20 cellular contexts compared by ENCODE assay signal in genomic region chr1:215819114-215819513, GRCh38.
DNase-seq lines count a peak whose midpoint lies in the region; ATAC-seq and TF ChIP-seq lines count a peak whose summit lies in the region.
"Had no signal": no experiment of that assay in that cellular context is flagged by ENCODE, and none has a peak within 500 bp of the region (broad histone marks: within the 10 kb centered on the region; RNA-seq: fewer than 3 reads in every experiment).

No MANE protein-coding gene starts in this region.

- H3K9ac ChIP-seq in adipocyte (ENCODE audit: low read length) = no peak overlapping the region

- H3K27me3 ChIP-seq in adipocyte (replicated peaks; ENCODE audit: control insufficient read depth, insufficient read depth, low read length) = no peaks in the 10 kb centered on the region

- ATAC-seq in stimulated activated naive B cell treated with anti-CD40 and anti-IgM and Interleukin-4, amounts not matched to agents 10 μg/mL and 1 μg/mL and 100 μg/mL, for 72 hours (replicated peaks) = no peak
- ATAC-seq: GM23338, HCT116, PC-3, SK-N-SH treated with all-trans-retinoic acid at 6 μM for 48 hours had no signal

- H3K9me3 Mint-ChIP-seq in stimulated activated naive B cell treated with anti-CD40 and anti-IgM and Interleukin-4, amounts not matched to agents 10 μg/mL and 1 μg/mL and 100 μg/mL, for 72 hours = peaks cover under 1 to 14% of the 10 kb centered on the region in 2 donors
- H3K9me3 Mint-ChIP-seq: GM23338 had no signal

- no peak overlapping the region for H3K4me3 Mint-ChIP-seq in stimulated activated naive B cell treated with anti-CD40 and anti-IgM and Interleukin-4, amounts not matched to agents 10 μg/mL and 1 μg/mL and 100 μg/mL, for 72 hours
- H3K4me3 Mint-ChIP-seq: CD14-positive monocyte, GM23338 had no signal

- H3K27ac Mint-ChIP-seq in stimulated activated naive B cell treated with anti-CD40 and anti-IgM and Interleukin-4, amounts not matched to agents 10 μg/mL and 1 μg/mL and 100 μg/mL, for 72 hours = no peak overlapping the region
- H3K27ac Mint-ChIP-seq: CD14-positive monocyte, GM23338 had no signal

- H3K4me1 ChIP-seq in adipocyte (ENCODE audit: control insufficient read depth, insufficient read depth, low read length) = no peaks in the 10 kb centered on the region

- no peaks in the 10 kb centered on the region for H3K9me3 ChIP-seq in adipocyte (ENCODE audit: control insufficient read depth, low read length)

- H3K36me3 ChIP-seq in adipocyte (ENCODE audit: control insufficient read depth, insufficient read depth, low read length, severe bottlenecking) = no peaks in the 10 kb centered on the region

- DNase-seq in EL (peak; percentile 72), adipocyte (ENCODE audit: low read depth) (peak; percentile 12), fibroblast of villous mesenchyme (ENCODE audit: low read depth) (peak; percentile 24), SKM-1 treated with dmso at 0.1 percent for 144 hours (lab: John Stamatoyannopoulos, UW; ENCODE audit: unreplicated experiment) (no peak), NCI-H82 treated with DMSO at 0.1 percent for 48 hours (lab: John Stamatoyannopoulos, UW; ENCODE audit: unreplicated experiment) (no peak), GM20000 (ENCODE audit: low spot score) (no peak)
- DNase-seq in stimulated activated naive B cell treated with anti-CD40 and anti-IgM and Interleukin-4, amounts not matched to agents 10 μg/mL and 1 μg/mL and 100 μg/mL, for 72 hours = no peak
- DNase-seq: DMS79, GF-D8, NCI-H1417, NCI-H187 treated with DMSO at 0.1 percent for 48 hours, NCI-H226, NCI-H524 treated with DMSO at 0.1 percent for 48 hours, PC-3, RPMI8226, SIG-M5 had no signal

- no peaks in the 10 kb centered on the region for H3K4me1 Mint-ChIP-seq in stimulated activated naive B cell treated with anti-CD40 and anti-IgM and Interleukin-4, amounts not matched to agents 10 μg/mL and 1 μg/mL and 100 μg/mL, for 72 hours
- H3K4me1 Mint-ChIP-seq: CD14-positive monocyte had no signal

- H3K4me3 ChIP-seq in adipocyte (ENCODE audit: low read length) = no peak overlapping the region
- H3K4me3 ChIP-seq in fibroblast of villous mesenchyme (ENCODE audit: low read depth, low read length) = no peak overlapping the region
- H3K4me3 ChIP-seq: GM23338 had no signal

- H3K27me3 Mint-ChIP-seq in stimulated activated naive B cell treated with anti-CD40 and anti-IgM and Interleukin-4, amounts not matched to agents 10 μg/mL and 1 μg/mL and 100 μg/mL, for 72 hours = no peaks in the 10 kb centered on the region

- TF ChIP-seq CTCF in fibroblast of villous mesenchyme (IDR thresholded peaks at IDR 0.05; ENCODE audit: insufficient read depth, low read depth, low read length) (no peak), GM20000 (IDR thresholded peaks at IDR 0.05; ENCODE audit: extremely low read depth, missing control alignments) (no peak)

- no peaks in the 10 kb centered on the region for H3K36me3 Mint-ChIP-seq in stimulated activated naive B cell treated with anti-CD40 and anti-IgM and Interleukin-4, amounts not matched to agents 10 μg/mL and 1 μg/mL and 100 μg/mL, for 72 hours
- H3K36me3 Mint-ChIP-seq: CD14-positive monocyte had no signal

Comparison
In these comparisons a context has a peak if more than half of its experiments do, and no peak if none do; other contexts are left out.
1. DNase-seq: peak in EL (single experiment), adipocyte (single experiment) and fibroblast of villous mesenchyme (single experiment); none in SKM-1 treated with dmso at 0.1 percent for 144 hours (single experiment), NCI-H82 treated with DMSO at 0.1 percent for 48 hours (single experiment), GM20000 (single experiment) and stimulated activated naive B cell treated with anti-CD40 and anti-IgM and Interleukin-4, amounts not matched to agents 10 μg/mL and 1 μg/mL and 100 μg/mL, for 72 hours (single experiment).